ENCODE assay signal across 1 cellular context in the genomic region with DNA sequence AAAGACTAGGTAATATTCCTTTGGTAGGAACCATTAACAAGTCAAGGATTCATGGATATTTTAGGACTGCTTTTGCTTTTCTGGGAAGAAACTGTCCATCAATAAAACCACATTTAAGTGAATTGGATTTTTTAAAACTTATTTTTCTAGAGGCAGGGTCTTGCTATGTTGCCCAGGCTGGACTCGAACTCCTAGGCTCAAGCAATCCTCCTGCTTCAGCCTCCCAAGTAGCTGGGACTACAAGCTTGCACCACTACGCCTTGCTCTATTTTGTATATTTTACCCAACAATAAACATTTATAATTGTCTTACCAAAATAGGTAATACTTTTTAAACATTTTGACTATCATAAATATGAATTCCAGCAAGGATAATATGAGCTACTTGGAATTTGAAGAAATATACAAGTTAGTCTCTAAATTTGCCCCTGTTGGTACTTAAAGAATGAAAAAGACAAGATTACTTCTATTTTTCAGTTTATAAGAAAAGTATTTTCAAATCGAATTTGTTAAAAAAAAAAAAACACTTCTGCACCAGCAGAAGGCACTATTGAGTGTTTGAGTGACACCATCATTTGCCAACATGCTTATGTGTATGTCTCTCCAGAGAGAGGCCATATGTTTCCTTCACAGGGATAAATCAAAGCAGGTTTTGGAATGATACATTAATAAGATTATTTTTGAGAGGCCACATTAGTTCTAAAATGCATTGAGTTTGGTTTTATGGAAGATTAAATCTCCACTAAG.
TF ChIP-seq lines count a peak whose summit lies in the region.

No MANE protein-coding gene starts in this region.

TF ChIP-seq in H1, 55 proteins besides CTCF, POLR2A, EP300 and RAD21:
- TF ChIP-seq EZH2 (IDR thresholded peaks at IDR 0.05; ENCODE audit: low read depth, low read length, severe bottlenecking) = no peak
- TF ChIP-seq SP1 (IDR thresholded peaks at IDR 0.05; ENCODE audit: low read depth, low read length) = no peak
- TF ChIP-seq TBP (IDR thresholded peaks at IDR 0.05; ENCODE audit: low read depth, low read length) = no peak
- TF ChIP-seq NRF1 (IDR thresholded peaks at IDR 0.05; ENCODE audit: low read depth, low read length) = no peak
TF ChIP-seq in H1: peak in this region for 0.
